8 cellular contexts compared by ENCODE assay signal in the genomic region with DNA sequence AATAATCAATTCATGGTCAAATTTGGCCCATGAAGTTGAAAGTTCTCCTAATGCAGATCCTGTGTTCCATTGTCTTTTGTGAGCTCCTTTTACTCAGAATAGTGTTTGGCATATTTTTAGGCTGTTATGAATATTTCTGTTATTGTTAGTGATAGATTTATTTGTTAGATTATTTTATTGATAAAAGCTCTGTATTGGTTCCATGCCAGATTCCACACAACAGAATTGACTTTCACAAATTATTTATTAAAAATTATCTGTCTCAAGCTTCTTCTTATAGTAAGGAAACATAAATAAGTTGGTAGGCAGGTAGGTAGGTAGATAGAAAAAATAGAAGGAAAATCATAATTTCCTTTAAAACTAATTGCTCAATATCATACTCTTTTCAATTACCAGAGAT.
"Had no signal": no experiment of that assay in that cellular context is flagged by ENCODE, and none has a peak within 500 bp of the region (broad histone marks: within the 10 kb centered on the region; RNA-seq: fewer than 3 reads in every experiment).

No MANE protein-coding gene starts in this region.

- DNase-seq: GDM1, GF-D8 had no signal

- ATAC-seq: GM12878 had no signal

- FAIRE-seq: G401.6, GM12878, GM12891, GM12892, GM18507, GM19239 had no signal

- H3K4me3 ChIP-seq: GM12878 had no signal
